12 cellular contexts compared by ENCODE assay signal in the genomic region with DNA sequence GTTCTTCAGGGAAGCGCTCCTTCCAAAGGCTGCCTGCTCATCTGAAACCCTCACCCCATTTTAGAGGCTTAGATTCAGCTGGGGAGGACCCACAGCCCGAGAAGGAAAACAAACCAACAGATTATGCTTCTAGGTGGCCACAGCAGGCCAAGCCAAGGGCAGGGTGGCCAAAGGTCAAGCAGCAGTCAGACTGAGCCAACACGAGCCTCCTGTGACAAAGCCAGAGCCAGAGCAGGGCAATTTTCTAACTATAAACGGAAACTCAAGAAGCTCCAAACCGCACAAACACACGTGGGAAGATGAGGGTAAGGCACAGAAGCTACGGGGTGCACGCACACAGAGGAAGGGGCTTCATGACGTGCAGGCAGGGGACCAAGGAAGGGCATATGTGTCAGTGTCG.
DNase-seq lines count a peak whose midpoint lies in the region; ATAC-seq, FAIRE-seq and TF ChIP-seq lines count a peak whose summit lies in the region.
"Had no signal": no experiment of that assay in that cellular context is flagged by ENCODE, and none has a peak within 500 bp of the region (broad histone marks: within the 10 kb centered on the region; RNA-seq: fewer than 3 reads in every experiment).

No MANE protein-coding gene starts in this region.

- H2AFZ ChIP-seq in PC-9: no peak overlapping the region

- H3K9me3 ChIP-seq in PC-9 (ENCODE audit: insufficient read depth, low read depth): no peaks in the 10 kb centered on the region
- H3K9me3 ChIP-seq in heart left ventricle: no peaks in the 10 kb centered on the region
- H3K9me3 ChIP-seq in pancreas: no peaks in the 10 kb centered on the region

- H4K20me1 ChIP-seq in PC-9 (ENCODE audit: insufficient read depth): no peaks in the 10 kb centered on the region

- H3K36me3 ChIP-seq in PC-9 (ENCODE audit: low read depth) (peaks cover 4% of the 10 kb centered on the region; the same call in 1 of the 2 replicates), heart left ventricle (no peaks in the 10 kb centered on the region), pancreas (no peaks in the 10 kb centered on the region)

- no TSS peak for BruUV-seq in PC-9 (replicated peaks; lab: Mats Ljungman, UMichigan)

- H3K27me3 ChIP-seq in PC-9 (ENCODE audit: insufficient read depth, low read depth) (no peaks in the 10 kb centered on the region), heart left ventricle (no peaks in the 10 kb centered on the region), pancreas (no peaks in the 10 kb centered on the region)
- H3K27me3 ChIP-seq: foreskin keratinocyte had no signal

- TF ChIP-seq CTCF in PC-9 (conservative IDR thresholded peaks at IDR 0.05): no peak
- TF ChIP-seq CTCF in heart left ventricle (IDR thresholded peaks at IDR 0.05): no peak
- no peak for TF ChIP-seq CTCF in pancreas (IDR thresholded peaks at IDR 0.05)
- no peak for TF ChIP-seq CTCF in foreskin fibroblast (IDR thresholded peaks at IDR 0.05; ENCODE audit: low read depth, low read length)

- 46 to 58% (median 48%) methylated on average over 10 of the region's 10 CpGs for WGBS in heart left ventricle, 4 donors
- 44 to 60% methylated on average over 10 of the region's 10 CpGs for WGBS in pancreas, 2 donors

- no peaks in the 10 kb centered on the region for H3K9me2 ChIP-seq in PC-9 (ENCODE audit: insufficient read depth)

- ATAC-seq in heart left ventricle (peak in 1 of 4 donors; percentile 14), pancreas (peak in 3 of 4 donors; percentile 39 to 63 (median 42)), GM21447 (IDR thresholded peaks at IDR 0.05; ENCODE audit: unreplicated experiment) (no peak)
- ATAC-seq: activated CD8-positive, alpha-beta memory T cell treated with anti-CD3 and anti-CD28 coated beads, Interleukin-2, amount 10 ng/mL, durations not matched to agents 7 days and 5 days; foreskin keratinocyte had no signal

- peaks cover 69% of the 10 kb centered on the region for H3K79me2 ChIP-seq in PC-9 (ENCODE audit: low read depth)

- H3K4me1 ChIP-seq in PC-9 (replicated peaks; ENCODE audit: insufficient read depth) (peaks cover 61% of the 10 kb centered on the region), heart left ventricle (peaks cover 0 to 68% (median 29%) of the 10 kb centered on the region in 12 donors), pancreas (peaks cover 0 to 3% (median 0%) of the 10 kb centered on the region in 3 donors)

- peak; percentile 41 for DNase-seq in EL
- DNase-seq in PC-9: peak; percentile 33 to 74
- peak in 1 of 5 donors; percentile 51 for DNase-seq in heart left ventricle
- DNase-seq in pancreas: no peak
- no peak for DNase-seq in foreskin fibroblast
- no peak for DNase-seq in urothelium cell line (ENCODE audit: low spot score)
- no peak for DNase-seq in DMS53 (lab: John Stamatoyannopoulos, UW)
- DNase-seq: activated CD8-positive, alpha-beta memory T cell treated with anti-CD3 and anti-CD28 coated beads, Interleukin-2, amount 10 ng/mL, durations not matched to agents 7 days and 5 days; DMS79; foreskin keratinocyte had no signal

- peaks cover 43% of the 10 kb centered on the region for H3F3A ChIP-seq in PC-9 (ENCODE audit: insufficient read depth, low read depth)

- H3K27ac ChIP-seq in PC-9: peak overlapping the region; percentile 84
- peak overlapping the region in 10 of 12 donors; percentile 35 to 91 (median 62) for H3K27ac ChIP-seq in heart left ventricle
- no peak overlapping the region for H3K27ac ChIP-seq in pancreas
- H3K27ac ChIP-seq: foreskin keratinocyte, SK-N-MC had no signal

- FAIRE-seq in pancreas (lab: Jason Lieb, UNC) (no peak), urothelium cell line (lab: Jason Lieb, UNC) (no peak)

- intact Hi-C loops in PC-9 (cut with micrococcal nuclease; ENCODE audit: unreplicated experiment): loop anchor here (1.0 to 2.0 kb wide), 2 partner anchors 9 to 69 kb away; no protein-coding TSS in a partner anchor
- intact Hi-C loops in heart left ventricle (cut with DNase I): loop anchor here in 2 of 10 donors (5.0 to 10.0 kb wide), 2 partner anchors 33 to 49 kb away; no protein-coding TSS in a partner anchor
- intact Hi-C loops in pancreas (cut with DNase I): no loop called here

- TF ChIP-seq POLR2A in heart left ventricle (IDR thresholded peaks at IDR 0.05): no peak

- H3K4me3 ChIP-seq in PC-9 (peak overlapping the region; percentile 15; the same call in 1 of the 2 replicates), heart left ventricle (no peak overlapping the region), pancreas (no peak overlapping the region), foreskin fibroblast (ENCODE audit: low read depth in 1 of 2, low read length in 2 of 2) (no peak overlapping the region)
- H3K4me3 ChIP-seq: SK-N-MC had no signal

- H3K4me2 ChIP-seq in PC-9: peak overlapping the region; percentile 74

- CTCF ChIA-PET in PC-9 (lab: Charles Lee): interaction anchor here (0.5 to 0.7 kb wide), 2 partner anchors 18 to 739 kb away, joined by 3 to 4 read pairs; no protein-coding TSS in a partner anchor

- POLR2A ChIA-PET in PC-9 (lab: Charles Lee; ENCODE audit: unreplicated experiment): interaction anchor here (0.5 to 0.7 kb wide), 2 partner anchors 97 to 220 kb away, joined by 3 to 5 read pairs; partner anchors contain the start of gene MDM4

Comparison
In these comparisons a context has a peak if more than half of its experiments do, and no peak if none do; other contexts are left out.
1. DNase-seq: peak in EL (single experiment) and PC-9 (2 of 2); none in pancreas (0 of 6), foreskin fibroblast (0 of 2), urothelium cell line (single experiment) and DMS53 (single experiment).
2. H3K27ac ChIP-seq: peak in PC-9 (single experiment) and heart left ventricle (10 of 12); none in pancreas (0 of 4).